Comparison of ENCODE assay signal across 12 cellular contexts in genomic region chr2:98623657-98624056, GRCh38. TPM values are rescaled to one million over a fixed set of nuclear protein-coding genes. Genes with fewer than 3 reads are reported as not detected.
DNase-seq lines count a peak whose midpoint lies in the region; ATAC-seq, FAIRE-seq and TF ChIP-seq lines count a peak whose summit lies in the region.
"Had no signal": no experiment of that assay in that cellular context is flagged by ENCODE, and none has a peak within 500 bp of the region (broad histone marks: within the 10 kb centered on the region; RNA-seq: fewer than 3 reads in every experiment).

No MANE protein-coding gene starts in this region.

- H3K27me3 Mint-ChIP-seq in activated naive CD4-positive, alpha-beta T cell treated with anti-CD3 and anti-CD28 coated beads, Interleukin-2, amount 50 U/mL, for 24 hours = no peaks in the 10 kb centered on the region

- RAD21 ChIA-PET in GM12878 (lab: Charles Lee; ENCODE audit: unreplicated experiment) = no interaction called here

- WGBS in GM12878 (ENCODE audit: insufficient coverage, insufficient replicate concordance, low lambda C conversion rate, missing lambda C conversion rate) = 49% methylated on average over 4 of the region's 5 CpGs

- H3K27ac Mint-ChIP-seq in activated naive CD4-positive, alpha-beta T cell treated with anti-CD3 and anti-CD28 coated beads, Interleukin-2, amount 50 U/mL, for 24 hours = peak overlapping the region; percentile 70

- in situ Hi-C loops in GM12878 (cut with MboI) = no loop called here

- no peaks in the 10 kb centered on the region for H4K20me1 ChIP-seq in GM12878 (ENCODE audit: control insufficient read depth, insufficient read depth)

- no peak for TF ChIP-seq RAD21 in GM12878 (IDR thresholded peaks at IDR 0.05; ENCODE audit: insufficient read depth, low read depth, low read length)

- intact Hi-C loops in GM12878 (cut with micrococcal nuclease; ENCODE audit: unreplicated experiment) (no loop called here), upper lobe of right lung (cut with DNase I) (no loop called here)

- no peaks in the 10 kb centered on the region for H3K4me1 ChIP-seq in GM12878 (ENCODE audit: control insufficient read depth, insufficient read depth, low read length)
- no peaks in the 10 kb centered on the region for H3K4me1 ChIP-seq in upper lobe of right lung

- H3K9ac ChIP-seq in GM12878 (ENCODE audit: control insufficient read depth, insufficient read depth, low read length) = no peak overlapping the region

- POLR2A ChIA-PET in GM12878 (lab: Charles Lee) (no interaction called here), HEK293T (lab: Yijun Ruan, JAX) (interaction anchor here (0.9 kb wide), 1 partner anchor 15 kb away, joined by 3 read pairs; the partner anchor contains the start of gene UNC50)

- H3K27me3 ChIP-seq in GM12878 (replicated peaks in 1 of 2; ENCODE audit: control insufficient read depth in 2 of 2, insufficient read depth in 2 of 2, low read length in 1 of 2) = no peaks in the 10 kb centered on the region; a peak in 1 of 4 replicates
- H3K27me3 ChIP-seq in upper lobe of right lung = no peaks in the 10 kb centered on the region
- H3K27me3 ChIP-seq: cardiac muscle cell had no signal

- FAIRE-seq in GM12878 (lab: Jason Lieb, UNC) = no peak
- FAIRE-seq: small intestine had no signal

- no peak for DNase-seq in activated naive CD4-positive, alpha-beta T cell (lab: John Stamatoyannopoulos, UW)
- DNase-seq in GM12878 (ENCODE audit: low read depth, low spot score) (no peak), kidney tubule cell (ENCODE audit: low spot score) (peak; percentile 50), upper lobe of right lung (peak; percentile 70), HEK293T (ENCODE audit: extremely low spot score) (no peak), foreskin melanocyte (no peak), NCI-H1105 (lab: John Stamatoyannopoulos, UW) (no peak)
- DNase-seq: PC-3, small intestine, T-helper 9 cell had no signal

- H3K4me1 Mint-ChIP-seq in activated naive CD4-positive, alpha-beta T cell treated with anti-CD3 and anti-CD28 coated beads, Interleukin-2, amount 50 U/mL, for 24 hours = peaks cover 50% of the 10 kb centered on the region

- H3K9me3 ChIP-seq in GM12878 (replicated peaks; ENCODE audit: control insufficient read depth, insufficient read depth, low read length) (no peaks in the 10 kb centered on the region), upper lobe of right lung (no peaks in the 10 kb centered on the region)

- no peak overlapping the region for H3K27ac ChIP-seq in GM12878 (ENCODE audit: control insufficient read depth, insufficient read depth)
- H3K27ac ChIP-seq in upper lobe of right lung = no peak overlapping the region
- H3K27ac ChIP-seq: cardiac muscle cell had no signal

- BruUV-seq in GM12878 (replicated peaks; lab: Mats Ljungman, UMichigan) = no TSS peak

- TF ChIP-seq CTCF in GM12878 (IDR thresholded peaks at IDR 0.05 in 2 of 3, conservative IDR thresholded peaks at IDR 0.05 in 1 of 3; ENCODE audit: control insufficient read depth in 2 of 3, extremely low read depth in 1 of 3, insufficient read depth in 1 of 3, low read depth in 3 of 3, low read length in 3 of 3) (no peak), upper lobe of right lung (IDR thresholded peaks at IDR 0.05) (no peak)

- H2AFZ ChIP-seq in GM12878 (ENCODE audit: control insufficient read depth, low read depth, low read length) = no peak overlapping the region

- peaks cover 0 to 2% of the 10 kb centered on the region in 2 experiments; a peak in 1 of 4 replicates for H3K36me3 ChIP-seq in GM12878 (ENCODE audit: control insufficient read depth in 2 of 2, insufficient read depth in 2 of 2, low read length in 1 of 2)
- H3K36me3 ChIP-seq in upper lobe of right lung = peaks cover 45% of the 10 kb centered on the region
- H3K36me3 ChIP-seq: cardiac muscle cell had no signal

- TF ChIP-seq EP300 in GM12878 (IDR thresholded peaks at IDR 0.05; ENCODE audit: borderline replicate concordance in 1 of 2, control insufficient read depth in 1 of 2, low read depth in 2 of 2, low read length in 2 of 2) = no peak

- SMC1A ChIA-PET in GM12878 (lab: Charles Lee; ENCODE audit: uncharacterized antibody, unreplicated experiment) = no interaction called here

- H3K4me3 Mint-ChIP-seq in activated naive CD4-positive, alpha-beta T cell treated with anti-CD3 and anti-CD28 coated beads, Interleukin-2, amount 50 U/mL, for 24 hours = no peak overlapping the region

- no peaks in the 10 kb centered on the region for H3K79me2 ChIP-seq in GM12878 (ENCODE audit: control insufficient read depth, insufficient read depth, low read length)

- CTCF ChIA-PET in GM12878 (lab: Yijun Ruan, JAX) = interaction anchor here (0.7 kb wide), 1 partner anchor 239 kb away, joined by 3 read pairs; no protein-coding TSS in a partner anchor
- CTCF ChIA-PET in HEK293T (lab: Yijun Ruan, JAX) = interaction anchor here (0.6 kb wide), 1 partner anchor 244 kb away, joined by 4 read pairs; no protein-coding TSS in a partner anchor

- H3K4me2 ChIP-seq in GM12878 (ENCODE audit: control insufficient read depth, insufficient read depth) = no peak overlapping the region

- no peak for TF ChIP-seq POLR2A in GM12878 (IDR thresholded peaks at IDR 0.05; ENCODE audit: low read depth, low read length)

- peaks cover 12% of the 10 kb centered on the region for H3K36me3 Mint-ChIP-seq in activated naive CD4-positive, alpha-beta T cell treated with anti-CD3 and anti-CD28 coated beads, Interleukin-2, amount 50 U/mL, for 24 hours

- H3K9me3 Mint-ChIP-seq in activated naive CD4-positive, alpha-beta T cell treated with anti-CD3 and anti-CD28 coated beads, Interleukin-2, amount 50 U/mL, for 24 hours = no peaks in the 10 kb centered on the region

- no peak overlapping the region for H3K4me3 ChIP-seq in GM12878
- no peak overlapping the region for H3K4me3 ChIP-seq in upper lobe of right lung
- H3K4me3 ChIP-seq: cardiac muscle cell had no signal

- ATAC-seq in GM12878 (peak; percentile 88), upper lobe of right lung (peak; percentile 69)
- ATAC-seq: PC-3 had no signal

TF ChIP-seq in GM12878, 131 proteins besides CTCF, POLR2A, EP300 and RAD21:
- no peak for TF ChIP-seq POLR2AphosphoS2 (IDR thresholded peaks at IDR 0.05; ENCODE audit: low read depth, low read length)
- peak; percentile 62; the same call in 1 of the 2 replicates for TF ChIP-seq PAX5 (IDR thresholded peaks at IDR 0.05; ENCODE audit: borderline replicate concordance, low read depth, low read length)

TF ChIP-seq in HEK293T, 16 proteins besides CTCF, POLR2A, EP300 and RAD21 (continues in another document):
- TF ChIP-seq SP1 (IDR thresholded peaks at IDR 0.05) (no peak), TARDBP (IDR thresholded peaks at IDR 0.05) (no peak), ELF4 (IDR thresholded peaks at IDR 0.05) (no peak), PKNOX1 (IDR thresholded peaks at IDR 0.05) (no peak), ZNF384 (IDR thresholded peaks at IDR 0.05) (no peak), L3MBTL2 (conservative IDR thresholded peaks at IDR 0.05) (no peak), FOXA1 (IDR thresholded peaks at IDR 0.05) (no peak), CTBP1 (IDR thresholded peaks at IDR 0.05; ENCODE audit: borderline replicate concordance) (no peak), LEF1 (IDR thresholded peaks at IDR 0.05; ENCODE audit: borderline replicate concordance) (no peak)

RNA-seq across cellular contexts. Expression of gene UNC50, which starts 15.3 kb away (rescaled TPM):
- 58.0 and 61.0 TPM in 2 replicates for total RNA-seq in GM12878 (2013; cell fraction: nucleolus; rRNA removed)
- total RNA-seq in GM12878 (2014; rRNA removed) (34.6 and 34.8 TPM in 2 replicates), GM12878 (2014; rRNA removed; fragmentation: Illumina TruSeq; extraction: Trizol) (27.9 and 28.0 TPM in 2 replicates), GM12878 (2021) (25.5 and 25.8 TPM in 2 replicates), upper lobe of right lung (53.4 TPM)
- polyA plus RNA-seq in GM12878 (2011; ENCODE audit: low read depth) = 15.3 TPM
- polyA plus RNA-seq in GM12878 (2011; rRNA removed) (60.3 and 77.1 TPM in 2 replicates), GM12878 (2014; fragmentation: Illumina TruSeq; extraction: Trizol) (34.8 and 42.4 TPM in 2 replicates), GM12878 (2014; fragmentation: Nextera tagmentation; extraction: Ambion mirVana) (10 to 100 TPM; 40.8 to 59.5 TPM), GM12878 (2014; rRNA removed) (33.1 TPM in 2 replicates), GM12878 (2016; fragmentation: Nextera tagmentation; extraction: Ambion mirVana) (10 to 100 TPM; 68.1 to 76.3 TPM)
- 22.9 and 32.3 TPM in 2 replicates for polyA plus RNA-seq in GM12878 (2011; cell fraction: cytosol; rRNA removed)
- polyA plus RNA-seq in GM12878 (2011; cell fraction: nucleus; rRNA removed) = 38.9 and 45.6 TPM in 2 replicates
- polyA plus RNA-seq in GM12878 (2012) = 23.9 and 26.4 TPM in 2 replicates
- polyA minus RNA-seq in GM12878 (2011; rRNA and poly(A)+ RNA removed) = 13.5 and 14.5 TPM in 2 replicates
- 4.0 and 7.1 TPM in 2 replicates for polyA minus RNA-seq in GM12878 (2011; cell fraction: cytosol; rRNA and poly(A)+ RNA removed)
- polyA minus RNA-seq in GM12878 (2011; cell fraction: nucleus; rRNA and poly(A)+ RNA removed) = 16.3 and 22.8 TPM in 2 replicates

RNA-seq across cellular contexts. Expression of gene COA5, which starts 15.3 kb away (rescaled TPM):
- total RNA-seq in GM12878 (2013; cell fraction: nucleolus; rRNA removed) = 37.3 and 39.2 TPM in 2 replicates
- 35.5 and 41.7 TPM in 2 replicates for total RNA-seq in GM12878 (2014; rRNA removed)
- 22.9 and 24.0 TPM in 2 replicates for total RNA-seq in GM12878 (2014; rRNA removed; fragmentation: Illumina TruSeq; extraction: Trizol)
- total RNA-seq in GM12878 (2021) = 26.9 and 29.7 TPM in 2 replicates
- polyA plus RNA-seq in GM12878 (2011; ENCODE audit: low read depth) = 12.5 TPM
- polyA plus RNA-seq in GM12878 (2011; rRNA removed) = 49.9 and 90.9 TPM in 2 replicates
- polyA plus RNA-seq in GM12878 (2011; cell fraction: cytosol; rRNA removed) = 20.4 and 23.6 TPM in 2 replicates
- 29.8 and 34.9 TPM in 2 replicates for polyA plus RNA-seq in GM12878 (2011; cell fraction: nucleus; rRNA removed)
- polyA plus RNA-seq in GM12878 (2012) = 37.0 and 43.2 TPM in 2 replicates
- 20.7 and 21.4 TPM in 2 replicates for polyA plus RNA-seq in GM12878 (2014; fragmentation: Illumina TruSeq; extraction: Trizol)
- 10 to 100 TPM; 21.4 to 40.3 TPM for polyA plus RNA-seq in GM12878 (2014; fragmentation: Nextera tagmentation; extraction: Ambion mirVana)
- polyA plus RNA-seq in GM12878 (2014; rRNA removed) = 42.8 and 49.3 TPM in 2 replicates
- 10 to 100 TPM; 58.8 to 63.3 TPM for polyA plus RNA-seq in GM12878 (2016; fragmentation: Nextera tagmentation; extraction: Ambion mirVana)
- polyA minus RNA-seq in GM12878 (2011; rRNA and poly(A)+ RNA removed) = 5.3 and 7.0 TPM in 2 replicates
- 4.8 and 6.5 TPM in 2 replicates for polyA minus RNA-seq in GM12878 (2011; cell fraction: cytosol; rRNA and poly(A)+ RNA removed)
- 12.6 and 22.5 TPM in 2 replicates for polyA minus RNA-seq in GM12878 (2011; cell fraction: nucleus; rRNA and poly(A)+ RNA removed)
- total RNA-seq in upper lobe of right lung = 26.6 TPM

Comparison
In these comparisons a context has a peak if more than half of its experiments do, and no peak if none do; other contexts are left out.
1. DNase-seq: peak in kidney tubule cell (single experiment) and upper lobe of right lung (single experiment); none in activated naive CD4-positive, alpha-beta T cell (0 of 4), GM12878 (single experiment), HEK293T (single experiment), foreskin melanocyte (single experiment) and NCI-H1105 (single experiment).